1 cellular context compared by ENCODE assay signal in the genomic region with DNA sequence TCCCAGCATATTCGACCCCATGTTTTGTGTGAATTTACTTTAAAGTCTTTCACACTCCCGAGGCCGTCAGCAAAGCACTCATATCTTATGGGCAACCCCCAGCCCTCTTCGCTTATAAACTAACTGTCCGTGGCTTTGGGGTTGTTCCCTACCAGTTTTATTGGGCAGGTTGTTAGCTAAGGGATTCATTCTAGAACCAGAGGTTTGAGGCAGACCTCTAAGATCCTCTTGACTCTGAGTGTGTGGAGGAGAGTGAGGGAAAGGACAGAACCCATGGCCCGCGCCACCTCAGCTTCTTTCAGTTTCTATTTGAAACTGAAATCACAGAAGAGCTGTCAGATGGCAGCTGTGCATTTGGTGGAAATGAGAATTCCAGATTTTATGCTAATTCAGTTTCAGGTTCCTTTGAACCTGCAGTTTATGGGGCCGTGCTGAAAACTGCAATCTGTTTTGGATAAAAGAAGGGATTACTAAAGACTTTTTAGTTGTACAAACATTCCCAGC.
TF ChIP-seq lines count a peak whose summit lies in the region.

No MANE protein-coding gene starts in this region.

TF ChIP-seq in GM23338, 12 proteins besides CTCF, POLR2A, EP300 and RAD21 (continued from another document):
- TF ChIP-seq, protein P1, sequence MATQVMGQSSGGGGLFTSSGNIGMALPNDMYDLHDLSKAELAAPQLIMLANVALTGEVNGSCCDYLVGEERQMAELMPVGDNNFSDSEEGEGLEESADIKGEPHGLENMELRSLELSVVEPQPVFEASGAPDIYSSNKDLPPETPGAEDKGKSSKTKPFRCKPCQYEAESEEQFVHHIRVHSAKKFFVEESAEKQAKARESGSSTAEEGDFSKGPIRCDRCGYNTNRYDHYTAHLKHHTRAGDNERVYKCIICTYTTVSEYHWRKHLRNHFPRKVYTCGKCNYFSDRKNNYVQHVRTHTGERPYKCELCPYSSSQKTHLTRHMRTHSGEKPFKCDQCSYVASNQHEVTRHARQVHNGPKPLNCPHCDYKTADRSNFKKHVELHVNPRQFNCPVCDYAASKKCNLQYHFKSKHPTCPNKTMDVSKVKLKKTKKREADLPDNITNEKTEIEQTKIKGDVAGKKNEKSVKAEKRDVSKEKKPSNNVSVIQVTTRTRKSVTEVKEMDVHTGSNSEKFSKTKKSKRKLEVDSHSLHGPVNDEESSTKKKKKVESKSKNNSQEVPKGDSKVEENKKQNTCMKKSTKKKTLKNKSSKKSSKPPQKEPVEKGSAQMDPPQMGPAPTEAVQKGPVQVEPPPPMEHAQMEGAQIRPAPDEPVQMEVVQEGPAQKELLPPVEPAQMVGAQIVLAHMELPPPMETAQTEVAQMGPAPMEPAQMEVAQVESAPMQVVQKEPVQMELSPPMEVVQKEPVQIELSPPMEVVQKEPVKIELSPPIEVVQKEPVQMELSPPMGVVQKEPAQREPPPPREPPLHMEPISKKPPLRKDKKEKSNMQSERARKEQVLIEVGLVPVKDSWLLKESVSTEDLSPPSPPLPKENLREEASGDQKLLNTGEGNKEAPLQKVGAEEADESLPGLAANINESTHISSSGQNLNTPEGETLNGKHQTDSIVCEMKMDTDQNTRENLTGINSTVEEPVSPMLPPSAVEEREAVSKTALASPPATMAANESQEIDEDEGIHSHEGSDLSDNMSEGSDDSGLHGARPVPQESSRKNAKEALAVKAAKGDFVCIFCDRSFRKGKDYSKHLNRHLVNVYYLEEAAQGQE (IDR thresholded peaks at IDR 0.05; ENCODE audit: unreplicated experiment) = no peak
- TF ChIP-seq, protein P2, sequence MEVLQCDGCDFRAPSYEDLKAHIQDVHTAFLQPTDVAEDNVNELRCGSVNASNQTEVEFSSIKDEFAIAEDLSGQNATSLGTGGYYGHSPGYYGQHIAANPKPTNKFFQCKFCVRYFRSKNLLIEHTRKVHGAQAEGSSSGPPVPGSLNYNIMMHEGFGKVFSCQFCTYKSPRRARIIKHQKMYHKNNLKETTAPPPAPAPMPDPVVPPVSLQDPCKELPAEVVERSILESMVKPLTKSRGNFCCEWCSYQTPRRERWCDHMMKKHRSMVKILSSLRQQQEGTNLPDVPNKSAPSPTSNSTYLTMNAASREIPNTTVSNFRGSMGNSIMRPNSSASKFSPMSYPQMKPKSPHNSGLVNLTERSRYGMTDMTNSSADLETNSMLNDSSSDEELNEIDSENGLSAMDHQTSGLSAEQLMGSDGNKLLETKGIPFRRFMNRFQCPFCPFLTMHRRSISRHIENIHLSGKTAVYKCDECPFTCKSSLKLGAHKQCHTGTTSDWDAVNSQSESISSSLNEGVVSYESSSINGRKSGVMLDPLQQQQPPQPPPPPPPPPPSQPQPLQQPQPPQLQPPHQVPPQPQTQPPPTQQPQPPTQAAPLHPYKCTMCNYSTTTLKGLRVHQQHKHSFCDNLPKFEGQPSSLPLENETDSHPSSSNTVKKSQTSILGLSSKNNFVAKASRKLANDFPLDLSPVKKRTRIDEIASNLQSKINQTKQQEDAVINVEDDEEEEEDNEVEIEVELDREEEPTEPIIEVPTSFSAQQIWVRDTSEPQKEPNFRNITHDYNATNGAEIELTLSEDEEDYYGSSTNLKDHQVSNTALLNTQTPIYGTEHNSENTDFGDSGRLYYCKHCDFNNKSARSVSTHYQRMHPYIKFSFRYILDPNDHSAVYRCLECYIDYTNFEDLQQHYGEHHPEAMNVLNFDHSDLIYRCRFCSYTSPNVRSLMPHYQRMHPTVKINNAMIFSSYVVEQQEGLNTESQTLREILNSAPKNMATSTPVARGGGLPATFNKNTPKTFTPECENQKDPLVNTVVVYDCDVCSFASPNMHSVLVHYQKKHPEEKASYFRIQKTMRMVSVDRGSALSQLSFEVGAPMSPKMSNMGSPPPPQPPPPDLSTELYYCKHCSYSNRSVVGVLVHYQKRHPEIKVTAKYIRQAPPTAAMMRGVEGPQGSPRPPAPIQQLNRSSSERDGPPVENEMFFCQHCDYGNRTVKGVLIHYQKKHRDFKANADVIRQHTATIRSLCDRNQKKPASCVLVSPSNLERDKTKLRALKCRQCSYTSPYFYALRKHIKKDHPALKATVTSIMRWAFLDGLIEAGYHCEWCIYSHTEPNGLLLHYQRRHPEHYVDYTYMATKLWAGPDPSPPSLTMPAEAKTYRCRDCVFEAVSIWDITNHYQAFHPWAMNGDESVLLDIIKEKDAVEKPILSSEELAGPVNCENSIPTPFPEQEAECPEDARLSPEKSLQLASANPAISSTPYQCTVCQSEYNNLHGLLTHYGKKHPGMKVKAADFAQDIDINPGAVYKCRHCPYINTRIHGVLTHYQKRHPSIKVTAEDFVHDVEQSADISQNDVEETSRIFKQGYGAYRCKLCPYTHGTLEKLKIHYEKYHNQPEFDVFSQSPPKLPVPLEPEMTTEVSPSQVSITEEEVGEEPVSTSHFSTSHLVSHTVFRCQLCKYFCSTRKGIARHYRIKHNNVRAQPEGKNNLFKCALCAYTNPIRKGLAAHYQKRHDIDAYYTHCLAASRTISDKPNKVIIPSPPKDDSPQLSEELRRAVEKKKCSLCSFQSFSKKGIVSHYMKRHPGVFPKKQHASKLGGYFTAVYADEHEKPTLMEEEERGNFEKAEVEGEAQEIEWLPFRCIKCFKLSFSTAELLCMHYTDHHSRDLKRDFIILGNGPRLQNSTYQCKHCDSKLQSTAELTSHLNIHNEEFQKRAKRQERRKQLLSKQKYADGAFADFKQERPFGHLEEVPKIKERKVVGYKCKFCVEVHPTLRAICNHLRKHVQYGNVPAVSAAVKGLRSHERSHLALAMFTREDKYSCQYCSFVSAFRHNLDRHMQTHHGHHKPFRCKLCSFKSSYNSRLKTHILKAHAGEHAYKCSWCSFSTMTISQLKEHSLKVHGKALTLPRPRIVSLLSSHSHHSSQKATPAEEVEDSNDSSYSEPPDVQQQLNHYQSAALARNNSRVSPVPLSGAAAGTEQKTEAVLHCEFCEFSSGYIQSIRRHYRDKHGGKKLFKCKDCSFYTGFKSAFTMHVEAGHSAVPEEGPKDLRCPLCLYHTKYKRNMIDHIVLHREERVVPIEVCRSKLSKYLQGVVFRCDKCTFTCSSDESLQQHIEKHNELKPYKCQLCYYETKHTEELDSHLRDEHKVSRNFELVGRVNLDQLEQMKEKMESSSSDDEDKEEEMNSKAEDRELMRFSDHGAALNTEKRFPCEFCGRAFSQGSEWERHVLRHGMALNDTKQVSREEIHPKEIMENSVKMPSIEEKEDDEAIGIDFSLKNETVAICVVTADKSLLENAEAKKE (CRISPR knock-in tag; IDR thresholded peaks at IDR 0.05) = no peak
- no peak for TF ChIP-seq POLR2AphosphoS5 (IDR thresholded peaks at IDR 0.05; ENCODE audit: low read depth)
TF ChIP-seq in GM23338: peak in this region for 0.
